ENCODE assay signal across 8 cellular contexts in the genomic region with DNA sequence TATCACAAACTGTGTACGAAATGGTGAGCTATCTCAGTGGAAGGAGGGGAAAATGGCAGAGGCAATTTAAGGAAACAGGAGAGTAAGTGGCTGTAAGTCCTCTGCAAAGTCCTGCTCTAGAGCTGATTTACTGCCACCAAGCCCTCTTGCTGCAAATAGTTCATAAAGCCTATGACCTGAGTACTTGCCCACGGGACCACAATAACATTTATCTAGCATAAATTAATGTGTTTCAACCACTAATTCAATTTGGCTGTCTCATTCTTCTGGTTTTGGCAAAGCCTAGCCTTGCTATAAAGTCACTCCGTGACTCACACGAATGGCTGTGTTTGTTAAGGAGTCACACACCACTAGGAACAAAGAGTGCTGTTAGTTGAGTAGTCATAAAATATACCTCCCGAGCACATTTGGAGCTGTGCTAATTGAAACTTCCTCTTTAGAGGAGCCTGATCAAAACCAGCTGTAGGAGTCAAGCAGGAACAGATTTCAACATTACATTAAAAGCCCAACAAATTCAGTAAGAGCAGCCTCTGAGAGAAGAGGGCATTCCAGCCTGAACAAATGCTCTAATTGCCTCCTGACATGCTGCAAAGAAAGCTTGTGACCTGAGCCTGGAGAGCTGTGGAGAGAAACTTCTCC.
DNase-seq lines count a peak whose midpoint lies in the region; ATAC-seq and TF ChIP-seq lines count a peak whose summit lies in the region.

No MANE protein-coding gene starts in this region.

- ATAC-seq in HCT116 (peak; percentile 90), left lung (peak; percentile 95), GM18505 (IDR thresholded peaks at IDR 0.05; ENCODE audit: unreplicated experiment) (no peak), HG03342 (IDR thresholded peaks at IDR 0.05; ENCODE audit: unreplicated experiment) (no peak)

- no peaks in the 10 kb centered on the region for H4K20me1 ChIP-seq in HCT116 (ENCODE audit: insufficient read depth)

- CTCF ChIA-PET in HCT116 (lab: Charles Lee) = interaction anchor here (1.0 kb wide), 1 partner anchor 351 kb away, joined by 3 read pairs; no protein-coding TSS in a partner anchor

- no TSS peak for BruUV-seq in HCT116 (replicated peaks; lab: Mats Ljungman, UMichigan)

- TF ChIP-seq POLR2A in HCT116 (IDR thresholded peaks at IDR 0.05; ENCODE audit: borderline replicate concordance, extremely low read depth, insufficient read depth, insufficient read length) (no peak), thyroid gland (IDR thresholded peaks at IDR 0.05) (no peak), GM18505 (IDR thresholded peaks at IDR 0.05; ENCODE audit: borderline replicate concordance, extremely low read depth, insufficient read depth, insufficient read length) (no peak)

- no peaks in the 10 kb centered on the region for H3K79me2 ChIP-seq in HCT116 (ENCODE audit: insufficient read depth, low read length)

- H3K4me3 ChIP-seq in HCT116 (replicated peaks in 1 of 2; ENCODE audit: low read depth in 1 of 2, low read length in 2 of 2) (peak overlapping the region; percentile 22 to 42), left lung (no peak overlapping the region), thyroid gland (replicated peaks in 1 of 3) (no peak overlapping the region)

- POLR2A ChIA-PET in HCT116 (lab: Charles Lee) = interaction anchor here (0.9 kb wide), 1 partner anchor 736 kb away, joined by 3 read pairs; no protein-coding TSS in a partner anchor

- H3K4me2 ChIP-seq in HCT116 (ENCODE audit: low read length) = peak overlapping the region; percentile 79

- no peaks in the 10 kb centered on the region for H3K9me2 ChIP-seq in HCT116 (ENCODE audit: insufficient read depth)

- peaks cover 24 to 26% of the 10 kb centered on the region in 2 experiments for H3K4me1 ChIP-seq in HCT116 (ENCODE audit: control insufficient read depth in 1 of 2, insufficient read depth in 2 of 2, low read length in 2 of 2)
- H3K4me1 ChIP-seq in left lung = peaks cover 0 to 5% of the 10 kb centered on the region in 2 donors
- peaks cover 7 to 17% of the 10 kb centered on the region in 2 donors for H3K4me1 ChIP-seq in thyroid gland

- TF ChIP-seq CTCF in HCT116 (IDR thresholded peaks at IDR 0.05 in 2 of 3, conservative IDR thresholded peaks at IDR 0.05 in 1 of 3; ENCODE audit: borderline replicate concordance in 1 of 3, insufficient read depth in 1 of 3, low read depth in 2 of 3, low read length in 2 of 3) (no peak), left lung (IDR thresholded peaks at IDR 0.05) (no peak), thyroid gland (IDR thresholded peaks at IDR 0.05) (no peak)

- no peaks in the 10 kb centered on the region for H3K27me3 ChIP-seq in HCT116 (ENCODE audit: insufficient read depth, low read length)
- H3K27me3 ChIP-seq in left lung = no peaks in the 10 kb centered on the region
- no peaks in the 10 kb centered on the region for H3K27me3 ChIP-seq in thyroid gland

- peak overlapping the region; percentile 93 for H2AFZ ChIP-seq in HCT116 (ENCODE audit: low read depth, low read length, poor library complexity, severe bottlenecking)

- H3K9me3 ChIP-seq in HCT116 (ENCODE audit: control insufficient read depth in 1 of 2, insufficient read depth in 1 of 2, low read depth in 1 of 2, low read length in 2 of 2) (no peaks in the 10 kb centered on the region), left lung (no peaks in the 10 kb centered on the region), thyroid gland (no peaks in the 10 kb centered on the region)

- 22 to 31% methylated on average over 5 of the region's 5 CpGs for WGBS in thyroid gland, 2 donors

- H3K36me3 ChIP-seq in HCT116 (ENCODE audit: control insufficient read depth in 1 of 2, insufficient read depth in 2 of 2, low read length in 2 of 2) (no peaks in the 10 kb centered on the region), left lung (no peaks in the 10 kb centered on the region), thyroid gland (no peaks in the 10 kb centered on the region)

- peak; percentile 27 for TF ChIP-seq RAD21 in HCT116 (IDR thresholded peaks at IDR 0.05; ENCODE audit: low read depth)

- RAD21 ChIA-PET in HCT116 (lab: Charles Lee; ENCODE audit: low non-redundant PET in 1 of 2, low total read pairs in 2 of 2, uncharacterized antibody in 2 of 2, unreplicated experiment in 2 of 2) = no interaction called here

- peak overlapping the region; percentile 84 for H3K27ac ChIP-seq in HCT116 (ENCODE audit: low read depth, low read length)
- H3K27ac ChIP-seq in caudate nucleus (ENCODE audit: low read depth, low read length) = peak overlapping the region; percentile 96
- H3K27ac ChIP-seq in left lung = peak overlapping the region; percentile 47 to 70
- peak overlapping the region; percentile 1 to 58 (median 24) for H3K27ac ChIP-seq in thyroid gland

- H3K9ac ChIP-seq in HCT116 (ENCODE audit: low read length) = peak overlapping the region; percentile 36

- intact Hi-C loops in HCT116 (cut with micrococcal nuclease) = no loop called here
- intact Hi-C loops in left lung (cut with DNase I) = no loop called here
- intact Hi-C loops in thyroid gland (cut with DNase I) = no loop called here

- peak; percentile 81 for DNase-seq in HCT116 (ENCODE audit: low read depth, low spot score)
- peak; percentile 80 for DNase-seq in NCI-H446 treated with DMSO at 0.1 percent for 48 hours (lab: John Stamatoyannopoulos, UW)
- DNase-seq in caudate nucleus (lab: John Stamatoyannopoulos, UW) = peak in 20 of 61 donors; percentile 6 to 76 (median 53)
- no peak for DNase-seq in left lung
- peak; percentile 18 to 19 for DNase-seq in thyroid gland
- no peak for DNase-seq in T-helper 9 cell

TF ChIP-seq in HCT116, 20 proteins besides CTCF, POLR2A, EP300 and RAD21:
- TF ChIP-seq JUND (IDR thresholded peaks at IDR 0.05) = peak; percentile 84
- TF ChIP-seq TCF7L2 (IDR thresholded peaks at IDR 0.05; ENCODE audit: borderline replicate concordance, extremely low read depth, insufficient read depth, insufficient read length) = peak; percentile 68
- TF ChIP-seq ZFX (IDR thresholded peaks at IDR 0.05) = no peak
- TF ChIP-seq SRF (IDR thresholded peaks at IDR 0.05; ENCODE audit: low read depth) = 0 out of 2 replicates have a peak, but pooled peaks have one; percentile 24
- no peak for TF ChIP-seq POLR2AphosphoS5 (IDR thresholded peaks at IDR 0.05; ENCODE audit: low read depth, low read length)
- no peak for TF ChIP-seq ELF1 (IDR thresholded peaks at IDR 0.05; ENCODE audit: borderline replicate concordance, low read depth)
- peak; percentile 84 for TF ChIP-seq FOSL1 (IDR thresholded peaks at IDR 0.05; ENCODE audit: low read depth)
- TF ChIP-seq SIN3A (IDR thresholded peaks at IDR 0.05; ENCODE audit: low read depth) = no peak
- peak; percentile 80; the same call in 1 of the 2 replicates for TF ChIP-seq SP1 (IDR thresholded peaks at IDR 0.05; ENCODE audit: low read depth)
- TF ChIP-seq ZNF274 (IDR thresholded peaks at IDR 0.05; ENCODE audit: low read depth, low read length) = no peak
- no peak for TF ChIP-seq YY1 (IDR thresholded peaks at IDR 0.05; ENCODE audit: extremely low read depth, insufficient replicate concordance, low read depth, low read length)
- peak; percentile 79 for TF ChIP-seq CEBPB (IDR thresholded peaks at IDR 0.05; ENCODE audit: low read depth)
- TF ChIP-seq CBX3 (IDR thresholded peaks at IDR 0.05; ENCODE audit: low read depth) = peak; percentile 78
- TF ChIP-seq MAX (IDR thresholded peaks at IDR 0.05) = peak; percentile 44; the same call in 1 of the 2 replicates
- TF ChIP-seq REST (IDR thresholded peaks at IDR 0.05; ENCODE audit: low read depth) = no peak

Comparison
In these comparisons a context has a peak if more than half of its experiments do, and no peak if none do; other contexts are left out.
1. ATAC-seq: peak in HCT116 (single experiment) and left lung (single experiment); none in GM18505 (single experiment) and HG03342 (single experiment).
2. DNase-seq: peak in HCT116 (single experiment), NCI-H446 treated with DMSO at 0.1 percent for 48 hours (single experiment) and thyroid gland (2 of 2); none in left lung (0 of 2) and T-helper 9 cell (single experiment).
3. H3K27ac ChIP-seq: peak in every context shown above with its lines; median percentile 96 in caudate nucleus; 84 in HCT116; 58 in left lung; 24 in thyroid gland.
4. H3K4me3 ChIP-seq: peak in HCT116 (2 of 2); none in left lung (0 of 2) and thyroid gland (0 of 3).